1 cellular context compared by ENCODE assay signal in the genomic region with DNA sequence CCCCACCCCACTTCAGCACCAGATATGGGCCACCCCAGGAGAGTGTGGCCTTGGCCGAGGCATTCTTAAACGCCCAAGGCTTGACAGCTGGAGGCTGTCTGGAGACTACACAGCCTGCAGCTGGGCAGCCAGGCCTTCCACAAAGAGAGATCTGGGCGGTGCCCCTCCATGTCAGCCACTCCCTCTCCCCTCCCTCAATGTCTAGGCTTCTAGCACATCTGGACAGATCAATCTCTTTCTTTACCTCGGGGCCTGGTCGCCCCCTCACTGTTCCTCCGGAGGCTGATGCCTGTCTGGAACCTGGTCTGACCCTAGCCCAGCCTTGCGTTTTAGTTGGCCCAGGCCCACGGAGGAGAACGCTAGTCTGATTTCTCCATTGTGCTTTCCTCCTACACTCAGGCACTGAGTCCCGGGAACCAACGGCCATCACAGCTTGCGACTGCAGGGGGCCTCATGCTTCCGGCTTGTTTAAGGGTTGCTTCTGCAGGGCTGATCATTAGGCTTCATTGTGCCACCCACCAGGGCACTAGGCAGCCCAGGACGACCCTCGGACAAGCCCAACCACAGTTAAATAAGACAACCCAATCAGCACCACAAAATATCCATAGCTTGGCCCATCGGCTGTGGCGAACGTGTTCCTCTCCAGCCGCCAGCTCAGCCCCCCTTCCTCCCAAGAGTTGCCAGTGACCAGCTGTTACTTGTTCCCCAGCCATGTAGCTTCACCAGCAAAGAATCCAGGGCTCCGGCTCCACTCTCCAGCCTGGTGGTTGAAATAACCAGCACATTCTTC.
TF ChIP-seq lines count a peak whose summit lies in the region.

No MANE protein-coding gene starts in this region.

TF ChIP-seq in K562, 482 proteins besides CTCF, POLR2A, EP300 and RAD21:
- TF ChIP-seq ZNF75A (CRISPR knock-in tag; IDR thresholded peaks at IDR 0.05) (no peak), ZNF717 (CRISPR knock-in tag; IDR thresholded peaks at IDR 0.05) (no peak), ZEB2 (IDR thresholded peaks at IDR 0.05) (no peak), U2AF2 (optimal IDR thresholded peaks at IDR 0.05; ENCODE audit: low read depth, low read length) (no peak)
